In genomic region chr10:129627442-129627841, GRCh38 we compare ENCODE assay signal across 19 cellular contexts.
"Had no signal": no experiment of that assay in that cellular context is flagged by ENCODE, and none has a peak within 500 bp of the region (broad histone marks: within the 10 kb centered on the region; RNA-seq: fewer than 3 reads in every experiment).

No MANE protein-coding gene starts in this region.

- H3K4me3 Mint-ChIP-seq: activated CD4-positive, alpha-beta T cell treated with anti-CD3 and anti-CD28 coated beads for 36 hours; memory B cell; WTC11 had no signal

- H3K27ac Mint-ChIP-seq: activated CD4-positive, alpha-beta T cell treated with anti-CD3 and anti-CD28 coated beads for 36 hours; memory B cell; WTC11 had no signal

- H3K27ac ChIP-seq: body of pancreas, cardiac muscle cell, esophagus muscularis mucosa, gastrocnemius medialis, testis, uterus had no signal

- H3K9me3 ChIP-seq: body of pancreas, esophagus muscularis mucosa, gastrocnemius medialis, testis, uterus had no signal

- H3K9me3 Mint-ChIP-seq: memory B cell, WTC11 had no signal

- H3K4me1 ChIP-seq: body of pancreas, testis, uterus had no signal

- H3K27me3 ChIP-seq: body of pancreas, cardiac muscle cell, esophagus muscularis mucosa, gastrocnemius medialis, testis, uterus had no signal

- DNase-seq: activated CD4-positive, alpha-beta T cell treated with anti-CD3 and anti-CD28 coated beads for 36 hours; activated CD4-positive, alpha-beta T cell treated with anti-CD3 and anti-CD28 coated beads, Interleukin-2, amount 50 U/mL, for 48 hours; activated naive CD4-positive, alpha-beta T cell treated with Interleukin-2 at 50 U/mL for 16 hours; activated T-cell treated with anti-CD3 and anti-CD28 coated beads, Interleukin-2, amount 50 U/mL, for 48 hours; body of pancreas; gastrocnemius medialis; nucleus accumbens; stimulated activated CD4-positive, alpha-beta T cell treated with anti-CD3 and anti-CD28 coated beads, Interleukin-2, amount 100 ng/mL, for 48 hours; stimulated activated CD8-positive, alpha-beta memory T cell treated with anti-CD3 and anti-CD28 coated beads, Interleukin-4, amount 100 ng/mL, for 48 hours; stimulated activated naive CD4-positive, alpha-beta T cell; T-helper 1 cell; T-helper 9 cell; testis; trophoblast cell; uterus had no signal

- H3K36me3 Mint-ChIP-seq: WTC11 had no signal

- H3K4me3 ChIP-seq: body of pancreas, cardiac muscle cell, esophagus muscularis mucosa, testis, uterus had no signal

- ATAC-seq: activated CD4-positive, alpha-beta T cell treated with anti-CD3 and anti-CD28 coated beads for 36 hours; body of pancreas; gastrocnemius medialis; WTC11 had no signal

- H3K36me3 ChIP-seq: cardiac muscle cell, esophagus muscularis mucosa, gastrocnemius medialis, uterus had no signal

- H3K27me3 Mint-ChIP-seq: activated CD4-positive, alpha-beta T cell treated with anti-CD3 and anti-CD28 coated beads for 36 hours; memory B cell had no signal
